In the genomic region with DNA sequence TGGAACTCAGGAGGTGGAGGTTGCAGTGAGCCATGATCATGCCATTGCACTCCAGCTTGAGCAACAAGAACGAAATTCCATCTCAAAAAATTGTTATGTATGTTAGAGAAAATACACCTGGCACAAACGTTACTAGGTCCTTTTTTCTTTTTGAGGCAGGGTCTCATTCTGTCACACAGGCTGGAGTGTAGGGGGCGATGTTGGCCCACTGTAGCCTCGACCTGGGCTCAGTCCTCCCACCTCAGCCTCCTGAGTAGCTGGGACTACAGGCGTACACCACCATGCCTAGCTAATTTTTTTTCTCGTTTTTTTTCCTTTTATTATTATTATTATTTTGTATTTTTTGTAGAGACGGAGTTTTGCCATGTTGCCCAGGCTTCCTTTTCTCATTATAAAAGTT, we compare ENCODE assay signal across 7 cellular contexts. TPM values are rescaled to one million over a fixed set of nuclear protein-coding genes. Genes with fewer than 3 reads are reported as not detected.
DNase-seq lines count a peak whose midpoint lies in the region; ATAC-seq, FAIRE-seq and TF ChIP-seq lines count a peak whose summit lies in the region.

No MANE protein-coding gene starts in this region.

- H3K9me3 Mint-ChIP-seq in activated CD4-positive, alpha-beta memory T cell treated with anti-CD3 and anti-CD28 coated beads, Interleukin-2, amount 10 ng/mL, durations not matched to agents 7 days and 5 days, result no peaks in the 10 kb centered on the region

- TF ChIP-seq CTCF in lower lobe of right lung (IDR thresholded peaks at IDR 0.05) (peak; percentile 21), kidney (IDR thresholded peaks at IDR 0.05; ENCODE audit: borderline replicate concordance, extremely low read depth, insufficient read depth) (no peak)

- peaks cover 43% of the 10 kb centered on the region for H3K36me3 Mint-ChIP-seq in activated CD4-positive, alpha-beta memory T cell treated with anti-CD3 and anti-CD28 coated beads, Interleukin-2, amount 10 ng/mL, durations not matched to agents 7 days and 5 days (ENCODE audit: low read depth)

- no peak for FAIRE-seq in kidney (lab: Jason Lieb, UNC)

- H3K27ac Mint-ChIP-seq in activated CD4-positive, alpha-beta memory T cell treated with anti-CD3 and anti-CD28 coated beads, Interleukin-2, amount 10 ng/mL, durations not matched to agents 7 days and 5 days, result no peak overlapping the region

- H3K9me3 ChIP-seq in lower lobe of right lung (no peaks in the 10 kb centered on the region), kidney (ENCODE audit: control insufficient read depth in 1 of 2, low read length in 2 of 2) (no peaks in the 10 kb centered on the region)

- no peak for TF ChIP-seq EP300 in Ishikawa (IDR thresholded peaks at IDR 0.05; ENCODE audit: borderline replicate concordance)

- CTCF ChIA-PET in activated CD4-positive, alpha-beta memory T cell treated with anti-CD3 and anti-CD28 coated beads, Interleukin-2, amount 10 ng/mL, durations not matched to agents 7 days and 5 days (lab: Charles Lee), result interaction anchor here (0.6 to 2.9 kb wide), 11 partner anchors 12 to 202 kb away, joined by 3 to 36 read pairs (median 6); no protein-coding TSS in a partner anchor

- peak; percentile 36; the same call in 1 of the 2 replicates for TF ChIP-seq RAD21 in Ishikawa (IDR thresholded peaks at IDR 0.05; ENCODE audit: low read depth)

- POLR2A ChIA-PET in activated CD4-positive, alpha-beta memory T cell treated with anti-CD3 and anti-CD28 coated beads, Interleukin-2, amount 10 ng/mL, durations not matched to agents 7 days and 5 days (lab: Charles Lee), result interaction anchor here (1.6 kb wide), 1 partner anchor 127 kb away, joined by 4 read pairs; no protein-coding TSS in a partner anchor

- no peaks in the 10 kb centered on the region for H3K27me3 Mint-ChIP-seq in activated CD4-positive, alpha-beta memory T cell treated with anti-CD3 and anti-CD28 coated beads, Interleukin-2, amount 10 ng/mL, durations not matched to agents 7 days and 5 days

- H3K36me3 ChIP-seq in lower lobe of right lung, result peaks cover 35% of the 10 kb centered on the region
- peaks cover 3 to 6% of the 10 kb centered on the region in 2 donors for H3K36me3 ChIP-seq in kidney (ENCODE audit: control insufficient read depth in 1 of 2, insufficient read depth in 2 of 2, low read length in 2 of 2)

- H3K9ac ChIP-seq in kidney (ENCODE audit: low read length in 2 of 2), result no peak overlapping the region

- H3K27me3 ChIP-seq in lower lobe of right lung (ENCODE audit: low read depth), result no peaks in the 10 kb centered on the region

- DNase-seq in EH (ENCODE audit: low read depth) (peak; percentile 6), lower lobe of right lung (no peak), kidney (no peak), G401 (ENCODE audit: low spot score) (no peak), midbrain (lab: John Stamatoyannopoulos, UW) (no peak)
- DNase-seq in activated CD4-positive, alpha-beta memory T cell treated with anti-CD3 and anti-CD28 coated beads, Interleukin-2, amount 10 ng/mL, durations not matched to agents 7 days and 5 days, result peak; percentile 53

- intact Hi-C loops in lower lobe of right lung (cut with DNase I) (no loop called here), kidney (cut with DNase I) (no loop called here)

- H3K4me1 ChIP-seq in lower lobe of right lung (peaks cover 14% of the 10 kb centered on the region), kidney (ENCODE audit: control insufficient read depth in 1 of 2, insufficient read depth in 1 of 2, low read depth in 1 of 2, low read length in 2 of 2) (peaks cover 0 to 4% of the 10 kb centered on the region in 2 donors)

- in situ Hi-C loops in G401 (cut with HindIII; ENCODE audit: low sequenced_read_pairs), result no loop called here

- H3K4me3 ChIP-seq in lower lobe of right lung (no peak overlapping the region), kidney (ENCODE audit: low read length in 2 of 2) (no peak overlapping the region)

- no peak for ATAC-seq in lower lobe of right lung

- H3K4me3 Mint-ChIP-seq in activated CD4-positive, alpha-beta memory T cell treated with anti-CD3 and anti-CD28 coated beads, Interleukin-2, amount 10 ng/mL, durations not matched to agents 7 days and 5 days, result no peak overlapping the region

- H3K4me1 Mint-ChIP-seq in activated CD4-positive, alpha-beta memory T cell treated with anti-CD3 and anti-CD28 coated beads, Interleukin-2, amount 10 ng/mL, durations not matched to agents 7 days and 5 days, result peaks cover 30% of the 10 kb centered on the region

- no peak overlapping the region for H3K27ac ChIP-seq in lower lobe of right lung
- H3K27ac ChIP-seq in kidney (ENCODE audit: low read depth in 2 of 2, low read length in 2 of 2), result no peak overlapping the region

TF ChIP-seq in Ishikawa, 13 proteins besides CTCF, POLR2A, EP300 and RAD21:
- TF ChIP-seq, protein P1, sequence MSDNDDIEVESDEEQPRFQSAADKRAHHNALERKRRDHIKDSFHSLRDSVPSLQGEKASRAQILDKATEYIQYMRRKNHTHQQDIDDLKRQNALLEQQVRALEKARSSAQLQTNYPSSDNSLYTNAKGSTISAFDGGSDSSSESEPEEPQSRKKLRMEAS (IDR thresholded peaks at IDR 0.05), result no peak

RNA-seq across cellular contexts. Expression of a gene that starts 4.4 kb away (rescaled TPM):
- 100 to 1,000 TPM; 141 to 142 TPM for total RNA-seq in activated CD4-positive, alpha-beta memory T cell treated with anti-CD3 and anti-CD28 coated beads, Interleukin-2, amount 10 ng/mL, durations not matched to agents 7 days and 5 days
- total RNA-seq in lower lobe of right lung (75.4 TPM), kidney (74.8 TPM)
- polyA plus RNA-seq in kidney (ENCODE audit: insufficient read depth, low read depth, low replicate concordance), result 153 TPM
- total RNA-seq in G401 (2014; rRNA removed; shearing (Covaris generic)), result 63.8 and 85.6 TPM in 2 replicates

RNA-seq across cellular contexts. Expression of a gene that starts 44.1 kb away (rescaled TPM):
- not detected for total RNA-seq in activated CD4-positive, alpha-beta memory T cell treated with anti-CD3 and anti-CD28 coated beads, Interleukin-2, amount 10 ng/mL, durations not matched to agents 7 days and 5 days
- total RNA-seq in lower lobe of right lung (0.47 TPM), kidney (not detected)
- polyA plus RNA-seq in kidney (ENCODE audit: insufficient read depth, low read depth, low replicate concordance), result not detected
- 0.24 TPM in 1 of 2 replicates, not detected in the other for total RNA-seq in G401 (2014; rRNA removed; shearing (Covaris generic))

RNA-seq across cellular contexts. Expression of a gene that starts 48.5 kb away (rescaled TPM):
- total RNA-seq in activated CD4-positive, alpha-beta memory T cell treated with anti-CD3 and anti-CD28 coated beads, Interleukin-2, amount 10 ng/mL, durations not matched to agents 7 days and 5 days, result 100 to 1,000 TPM; 142 to 149 TPM
- 26.0 TPM for total RNA-seq in lower lobe of right lung
- 40.9 TPM for total RNA-seq in kidney
- 6.2 TPM for polyA plus RNA-seq in kidney (ENCODE audit: insufficient read depth, low read depth, low replicate concordance)
- 66.6 and 73.8 TPM in 2 replicates for total RNA-seq in G401 (2014; rRNA removed; shearing (Covaris generic))

RNA-seq across cellular contexts. Expression of a gene that starts 56.0 kb away (rescaled TPM):
- total RNA-seq in activated CD4-positive, alpha-beta memory T cell treated with anti-CD3 and anti-CD28 coated beads, Interleukin-2, amount 10 ng/mL, durations not matched to agents 7 days and 5 days, result 100 to 1,000 TPM; 155 to 157 TPM
- total RNA-seq in lower lobe of right lung (142 TPM), kidney (131 TPM)
- 46.2 TPM for polyA plus RNA-seq in kidney (ENCODE audit: insufficient read depth, low read depth, low replicate concordance)
- 120 and 209 TPM in 2 replicates for total RNA-seq in G401 (2014; rRNA removed; shearing (Covaris generic))

Comparison
In these comparisons a context has a peak if more than half of its experiments do, and no peak if none do; other contexts are left out.
1. DNase-seq: peak in EH (single experiment) and activated CD4-positive, alpha-beta memory T cell treated with anti-CD3 and anti-CD28 coated beads, Interleukin-2, amount 10 ng/mL, durations not matched to agents 7 days and 5 days (single experiment); none in lower lobe of right lung (single experiment), kidney (single experiment), G401 (single experiment) and midbrain (single experiment).